20 cellular contexts compared by ENCODE assay signal in the genomic region with DNA sequence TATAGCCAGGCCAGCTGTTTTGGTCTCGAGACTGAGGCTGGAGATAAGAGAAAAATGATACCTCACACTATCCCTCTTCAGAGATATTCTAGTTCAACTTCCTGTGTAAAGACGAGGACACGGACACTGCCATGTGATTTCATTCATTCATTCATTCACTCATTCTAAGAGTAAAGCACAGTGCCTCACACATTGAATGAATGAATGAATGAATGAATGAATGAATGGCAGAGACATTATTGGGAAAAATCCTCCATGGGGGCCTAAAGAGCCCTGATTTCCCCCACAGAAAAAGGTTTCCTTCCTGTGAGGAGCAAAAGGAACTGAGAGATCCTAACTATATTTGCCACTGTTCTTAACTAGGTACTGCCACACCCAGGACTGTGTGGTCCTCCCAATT.
DNase-seq lines count a peak whose midpoint lies in the region; ATAC-seq, FAIRE-seq and TF ChIP-seq lines count a peak whose summit lies in the region.
"Had no signal": no experiment of that assay in that cellular context is flagged by ENCODE, and none has a peak within 500 bp of the region (broad histone marks: within the 10 kb centered on the region; RNA-seq: fewer than 3 reads in every experiment).

No MANE protein-coding gene starts in this region.

- no peaks in the 10 kb centered on the region for H4K20me1 ChIP-seq in SK-N-SH (ENCODE audit: insufficient read depth)
- no peaks in the 10 kb centered on the region for H4K20me1 ChIP-seq in IMR-90 (ENCODE audit: insufficient read depth, low read length)
- H4K20me1 ChIP-seq in astrocyte (ENCODE audit: insufficient read depth, low read length): no peaks in the 10 kb centered on the region

- H3K27me3 ChIP-seq in SK-N-SH (ENCODE audit: insufficient read depth) (no peaks in the 10 kb centered on the region), IMR-90 (ENCODE audit: control insufficient read depth, insufficient read depth, low read length) (no peaks in the 10 kb centered on the region), astrocyte (ENCODE audit: insufficient read depth, low read length) (no peaks in the 10 kb centered on the region), skeletal muscle satellite cell (ENCODE audit: control insufficient read depth, insufficient read depth, low read length) (no peaks in the 10 kb centered on the region)

- no peak overlapping the region for H3K14ac ChIP-seq in IMR-90 (replicated peaks; ENCODE audit: low read depth, low read length)

- peaks cover 8% of the 10 kb centered on the region for H3K36me3 Mint-ChIP-seq in astrocyte (ENCODE audit: low read depth, unreplicated experiment)

- 0 out of 4 replicates have a peak, but pooled peaks cover 0 to 4% of the 10 kb centered on the region in 2 experiments for H3K79me1 ChIP-seq in IMR-90 (ENCODE audit: low read depth in 1 of 2, low read length in 2 of 2)

- peak; percentile 17 for FAIRE-seq in astrocyte (lab: Jason Lieb, UNC)
- FAIRE-seq: H1 had no signal

- H2AK9ac ChIP-seq in IMR-90 (replicated peaks; ENCODE audit: low read depth, low read length, poor library complexity): no peak overlapping the region

- no peak for TF ChIP-seq RAD21 in SK-N-SH (IDR thresholded peaks at IDR 0.05; ENCODE audit: low read length)
- no peak for TF ChIP-seq RAD21 in IMR-90 (IDR thresholded peaks at IDR 0.05; ENCODE audit: low read length)

- H3K4me2 ChIP-seq in SK-N-SH: peak overlapping the region; percentile 39; the same call in 1 of the 2 replicates
- H3K4me2 ChIP-seq in IMR-90 (ENCODE audit: low read depth, low read length): no peak overlapping the region
- H3K4me2 ChIP-seq in astrocyte (ENCODE audit: low read length): peak overlapping the region; percentile 55
- H3K4me2 ChIP-seq in skeletal muscle satellite cell (ENCODE audit: low read length): no peak overlapping the region

- no peak overlapping the region for H2AFZ ChIP-seq in SK-N-SH (ENCODE audit: low read depth)
- H2AFZ ChIP-seq in IMR-90 (replicated peaks; ENCODE audit: low read length, poor library complexity): no peak overlapping the region
- H2AFZ ChIP-seq in astrocyte (ENCODE audit: low read depth, low read length): no peak overlapping the region

- no peaks in the 10 kb centered on the region for H3K36me3 ChIP-seq in SK-N-SH (replicated peaks in 1 of 2; ENCODE audit: control insufficient read depth in 1 of 2, insufficient read depth in 2 of 2, low read length in 1 of 2)
- no peaks in the 10 kb centered on the region; the same call in 1 of the 2 replicates for H3K36me3 ChIP-seq in IMR-90 (ENCODE audit: control insufficient read depth, insufficient read depth, low read length)
- no peaks in the 10 kb centered on the region for H3K36me3 ChIP-seq in astrocyte (ENCODE audit: insufficient read depth, low read length)
- H3K36me3 ChIP-seq in skeletal muscle satellite cell (ENCODE audit: insufficient read depth, low read length): no peaks in the 10 kb centered on the region

- no peak overlapping the region for H2BK15ac ChIP-seq in IMR-90 (ENCODE audit: low read depth, low read length)

- H3K23ac ChIP-seq in IMR-90 (ENCODE audit: low read depth, low read length): no peak overlapping the region

- H4K5ac ChIP-seq in IMR-90 (ENCODE audit: low read depth, low read length): no peak overlapping the region

- CTCF ChIA-PET in SK-N-SH (lab: Yijun Ruan, JAX) (no interaction called here), IMR-90 (lab: Yijun Ruan, JAX) (no interaction called here)

- H2BK20ac ChIP-seq in IMR-90 (ENCODE audit: low read depth, low read length): no peak overlapping the region

- 0 out of 2 replicates have a peak overlapping the region, but pooled peaks have one; percentile 7 for H4K91ac ChIP-seq in IMR-90 (ENCODE audit: insufficient read depth, low read depth, low read length)

- H2AK5ac ChIP-seq in IMR-90 (ENCODE audit: low read depth, low read length): peak overlapping the region; percentile 28; the same call in 1 of the 2 replicates

- H2BK5ac ChIP-seq in IMR-90 (ENCODE audit: low read depth, low read length, poor library complexity, severe bottlenecking): no peak overlapping the region

- peaks cover 4% of the 10 kb centered on the region for H3K9me1 ChIP-seq in IMR-90 (ENCODE audit: insufficient read depth, low read length)

- no peak for TF ChIP-seq POLR2A in IMR-90 (IDR thresholded peaks at IDR 0.05; ENCODE audit: low read depth, low read length)

- H3K27me3 Mint-ChIP-seq in astrocyte (ENCODE audit: low read depth, unreplicated experiment): no peaks in the 10 kb centered on the region

- H3K4me3 Mint-ChIP-seq in astrocyte (ENCODE audit: unreplicated experiment): no peak overlapping the region
- H3K4me3 Mint-ChIP-seq: T-cell had no signal

- H3K4me1 ChIP-seq in SK-N-SH (ENCODE audit: control insufficient read depth in 1 of 2, insufficient read depth in 2 of 2, low read depth in 1 of 2, low read length in 1 of 2) (peaks cover 8 to 11% of the 10 kb centered on the region in 2 experiments; a peak in 3 of 4 replicates), IMR-90 (ENCODE audit: control insufficient read depth, insufficient read depth, low read length) (peaks cover 3% of the 10 kb centered on the region), astrocyte (ENCODE audit: insufficient read depth, low read length) (peaks cover 10% of the 10 kb centered on the region), skeletal muscle satellite cell (ENCODE audit: control insufficient read depth, insufficient read depth, low read length) (peaks cover 23% of the 10 kb centered on the region)

- 75% methylated on average over 3 of the region's 3 CpGs for WGBS in SK-N-SH (ENCODE audit: low lambda C conversion rate)
- no CpG with 5 or more reads among the region's 3 CpGs for WGBS in IMR-90 (ENCODE audit: extremely low coverage in 2 of 2, insufficient read length in 1 of 2), 2 experiments

- no peaks in the 10 kb centered on the region for H3K9me2 ChIP-seq in SK-N-SH

- TF ChIP-seq CTCF in SK-N-SH (IDR thresholded peaks at IDR 0.05) (no peak), IMR-90 (conservative IDR thresholded peaks at IDR 0.05; ENCODE audit: low read depth, low read length) (no peak), astrocyte (IDR thresholded peaks at IDR 0.05; ENCODE audit: insufficient read depth, low read depth, low read length) (no peak), GM20000 (IDR thresholded peaks at IDR 0.05; ENCODE audit: extremely low read depth, missing control alignments) (no peak)

- H3K9me3 Mint-ChIP-seq in astrocyte (ENCODE audit: unreplicated experiment): no peaks in the 10 kb centered on the region
- H3K9me3 Mint-ChIP-seq: T-cell had no signal

- H3K27ac Mint-ChIP-seq in astrocyte (ENCODE audit: unreplicated experiment): no peak overlapping the region

- POLR2A ChIA-PET in SK-N-SH (lab: Yijun Ruan, JAX) (no interaction called here), IMR-90 (lab: Charles Lee; ENCODE audit: unreplicated experiment) (no interaction called here)

- no peak for TF ChIP-seq EP300 in SK-N-SH (IDR thresholded peaks at IDR 0.05; ENCODE audit: borderline replicate concordance in 1 of 2, low read depth in 1 of 2, low read length in 1 of 2)

- peak overlapping the region; percentile 40; the same call in 1 of the 2 replicates for H3K4ac ChIP-seq in IMR-90 (ENCODE audit: low read depth, low read length)

- BruUV-seq in IMR-90 (replicated peaks; lab: Mats Ljungman, UMichigan): no TSS peak

- H2BK120ac ChIP-seq in IMR-90 (ENCODE audit: low read depth, low read length): no peak overlapping the region

- in situ Hi-C loops in IMR-90 (cut with MboI; ENCODE audit: low sequenced_read_pairs): no loop called here

- H3F3A ChIP-seq in SK-N-SH (replicated peaks; ENCODE audit: insufficient read depth): peaks cover 19% of the 10 kb centered on the region

- H3K27ac ChIP-seq in SK-N-SH (ENCODE audit: low read depth in 2 of 2, low read length in 1 of 2): peak overlapping the region in 1 of 2 experiments; percentile 87; a peak in 2 of 4 replicates
- no peak overlapping the region for H3K27ac ChIP-seq in IMR-90 (ENCODE audit: insufficient read depth, low read length)
- H3K27ac ChIP-seq in astrocyte (ENCODE audit: low read depth, low read length): peak overlapping the region; percentile 63
- H3K27ac ChIP-seq: 22Rv1 had no signal

- DNase-seq in SK-N-SH (no peak), IMR-90 (no peak), astrocyte (ENCODE audit: low read depth) (no peak), NCI-H1417 treated with DMSO at 0.1 percent for 48 hours (lab: John Stamatoyannopoulos, UW) (no peak), GM20000 (ENCODE audit: low spot score) (no peak)
- DNase-seq: C1 segment of cervical spinal cord, DMS53, KG1, NCI-H1048, NCI-H1694, NCI-H510A treated with DMSO at 0.1 percent for 48 hours, NCI-H82, T-cell had no signal

- dilution Hi-C loops in IMR-90 (cut with HindIII; ENCODE audit: low sequenced_read_pairs, unreplicated experiment): no loop called here

- no peaks in the 10 kb centered on the region for H3K79me2 ChIP-seq in SK-N-SH (ENCODE audit: insufficient read depth)
- H3K79me2 ChIP-seq in astrocyte (ENCODE audit: insufficient read depth, low read length): no peaks in the 10 kb centered on the region

- H3K4me1 Mint-ChIP-seq in astrocyte (ENCODE audit: low read depth, unreplicated experiment): peaks cover 5% of the 10 kb centered on the region

- intact Hi-C loops in IMR-90 (cut with micrococcal nuclease): no loop called here

- no peak overlapping the region for H3K4me3 ChIP-seq in SK-N-SH (ENCODE audit: low read depth in 2 of 2, low read length in 1 of 2)
- H3K4me3 ChIP-seq in IMR-90 (ENCODE audit: insufficient read depth, low read depth, low read length): no peak overlapping the region
- H3K4me3 ChIP-seq in astrocyte (ENCODE audit: insufficient read depth, low read depth, low read length): no peak overlapping the region
- H3K4me3 ChIP-seq in skeletal muscle satellite cell (ENCODE audit: low read length): peak overlapping the region; percentile 26

- no peak overlapping the region for H3K56ac ChIP-seq in IMR-90 (ENCODE audit: extremely low read depth, insufficient read depth, low read length)

- ATAC-seq in SK-N-SH treated with all-trans-retinoic acid at 6 μM for 48 hours (no peak), IMR-90 (ENCODE audit: low read depth) (no peak), HG02840 (IDR thresholded peaks at IDR 0.05; ENCODE audit: low FRiP score, unreplicated experiment) (no peak)
- ATAC-seq: Panc1, Right ventricle myocardium inferior had no signal

- no peak overlapping the region for H3K18ac ChIP-seq in IMR-90 (ENCODE audit: low read depth, low read length)

- H4K8ac ChIP-seq in IMR-90 (ENCODE audit: low read depth in 2 of 2, low read length in 2 of 2): no peak overlapping the region

- H3K9me3 ChIP-seq in SK-N-SH (no peaks in the 10 kb centered on the region), IMR-90 (ENCODE audit: control insufficient read depth, insufficient read depth, low read length) (no peaks in the 10 kb centered on the region), astrocyte (ENCODE audit: insufficient read depth, low read depth, low read length) (no peaks in the 10 kb centered on the region), skeletal muscle satellite cell (replicated peaks; ENCODE audit: low read length) (no peaks in the 10 kb centered on the region)

- H3K9ac ChIP-seq in SK-N-SH: peak overlapping the region; percentile 38; the same call in 1 of the 2 replicates
- no peak overlapping the region for H3K9ac ChIP-seq in IMR-90 (ENCODE audit: low read depth, low read length)
- no peak overlapping the region for H3K9ac ChIP-seq in astrocyte (ENCODE audit: low read length)
- peak overlapping the region; percentile 67 for H3K9ac ChIP-seq in skeletal muscle satellite cell (ENCODE audit: low read depth, low read length)

TF ChIP-seq in IMR-90, 13 proteins besides CTCF, POLR2A, EP300 and RAD21 (continues in another document):
- TF ChIP-seq FOS (IDR thresholded peaks at IDR 0.05; ENCODE audit: low read depth, low read length): no peak

Comparison
In these comparisons a context has a peak if more than half of its experiments do, and no peak if none do; other contexts are left out.
1. H3K4me2 ChIP-seq: peak in SK-N-SH (single experiment) and astrocyte (single experiment); none in IMR-90 (single experiment) and skeletal muscle satellite cell (single experiment).
2. H3K9ac ChIP-seq: peak in SK-N-SH (single experiment) and skeletal muscle satellite cell (single experiment); none in IMR-90 (single experiment) and astrocyte (single experiment).